In the genomic region with DNA sequence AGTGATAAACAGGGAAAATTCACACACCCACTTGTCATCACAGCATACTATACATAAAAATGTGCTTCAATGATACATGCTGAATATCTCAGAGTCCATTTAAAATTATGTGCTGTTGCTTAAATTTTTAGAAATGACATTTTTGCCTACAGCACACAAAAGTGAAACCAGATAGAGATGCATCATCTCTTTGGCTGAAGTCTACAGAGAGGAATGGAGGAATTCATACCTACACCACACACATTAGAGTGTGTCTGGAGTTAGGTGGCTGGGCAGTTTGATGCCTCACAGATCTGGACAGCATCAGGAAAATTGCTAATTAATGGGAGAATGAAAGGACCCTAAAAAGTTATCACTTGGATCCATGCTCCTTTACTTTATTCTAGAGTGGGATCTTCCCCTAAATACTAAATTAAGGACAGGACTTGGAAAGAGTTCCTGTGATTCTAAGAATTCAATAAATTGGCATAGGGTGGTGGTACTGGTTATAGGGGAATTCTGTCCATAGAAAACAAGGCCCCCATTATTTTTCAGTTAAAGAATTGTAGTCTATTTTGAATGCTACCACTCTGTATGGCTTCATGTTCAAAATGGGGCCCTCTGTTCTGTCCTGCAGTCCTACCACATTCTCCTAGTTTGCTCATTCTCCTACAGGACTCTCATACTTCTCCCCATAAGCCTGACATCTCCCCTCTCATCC, we compare ENCODE assay signal across 8 cellular contexts. TPM values are rescaled to one million over a fixed set of nuclear protein-coding genes. Genes with fewer than 3 reads are reported as not detected.
DNase-seq lines count a peak whose midpoint lies in the region; ATAC-seq and TF ChIP-seq lines count a peak whose summit lies in the region.

No MANE protein-coding gene starts in this region.

- no peaks in the 10 kb centered on the region for H3K9me3 ChIP-seq in esophagus (ENCODE audit: control insufficient read depth in 2 of 2, insufficient read depth in 1 of 2, low read depth in 1 of 2, low read length in 1 of 2)

- H3K4me3 Mint-ChIP-seq in GM23338: no peak overlapping the region

- H3K4me1 ChIP-seq in esophagus (ENCODE audit: control insufficient read depth in 2 of 2, insufficient read depth in 2 of 2, low read length in 1 of 2) (peaks cover 2 to 3% of the 10 kb centered on the region in 2 donors), GM23338 (ENCODE audit: insufficient read depth) (no peaks in the 10 kb centered on the region)

- H3K4me3 ChIP-seq in GM12864 (ENCODE audit: low read depth, low read length) (peak overlapping the region; percentile 45), esophagus (ENCODE audit: low read depth in 1 of 2, low read length in 2 of 2) (no peak overlapping the region), skin epidermis (peak overlapping the region in 6 of 7 experiments; percentile 17 to 30 (median 20)), GM23338 (no peak overlapping the region)
- peak overlapping the region; percentile 74 for H3K4me3 ChIP-seq in Jurkat, Clone E6-1 (ENCODE audit: low read length)

- peaks cover 21% of the 10 kb centered on the region for H3K36me3 Mint-ChIP-seq in GM23338 (ENCODE audit: low read depth)

- H3K27ac ChIP-seq in esophagus (ENCODE audit: low read depth in 2 of 2, low read length in 1 of 2) (peak overlapping the region; percentile 64 to 65), skin epidermis (peak overlapping the region in 20 of 21 experiments; percentile 53 to 95 (median 78)), GM23338 (ENCODE audit: low read depth) (no peak overlapping the region)

- DNase-seq in GM12864 (ENCODE audit: low read depth) (no peak), G401 (ENCODE audit: low spot score) (no peak), GM19238 (ENCODE audit: insufficient read length, low spot score) (no peak), GM23338 (ENCODE audit: low spot score) (no peak)
- no peak for DNase-seq in Jurkat, Clone E6-1 (ENCODE audit: low read depth, low spot score)

- H3K9me3 Mint-ChIP-seq in GM23338: 0 out of 3 replicates have a peak, but pooled peaks cover 3% of the 10 kb centered on the region

- ATAC-seq in HG02798 (IDR thresholded peaks at IDR 0.05; ENCODE audit: poor library complexity, unreplicated experiment): no peak
- ATAC-seq in GM23338: no peak

- no peak overlapping the region for H3K27ac Mint-ChIP-seq in GM23338

- no peaks in the 10 kb centered on the region for H3K79me2 ChIP-seq in GM23338 (replicated peaks; ENCODE audit: insufficient read depth)

- H3K36me3 ChIP-seq in esophagus (ENCODE audit: control insufficient read depth in 2 of 2, insufficient read depth in 2 of 2, low read length in 1 of 2) (peaks cover 0 to 3% of the 10 kb centered on the region in 2 donors), GM23338 (ENCODE audit: insufficient read depth) (no peaks in the 10 kb centered on the region)

- no peak for TF ChIP-seq CTCF in GM12864 (IDR thresholded peaks at IDR 0.05; ENCODE audit: low read depth, low read length, missing control alignments)
- no peak for TF ChIP-seq CTCF in GM23338 (conservative IDR thresholded peaks at IDR 0.05; ENCODE audit: low read depth in 2 of 2)

- in situ Hi-C loops in G401 (cut with HindIII; ENCODE audit: low sequenced_read_pairs): loop anchor here (10.0 kb wide), 1 partner anchor 73 kb away; no protein-coding TSS in a partner anchor

- H3K4me2 ChIP-seq in GM23338: no peak overlapping the region

- no peaks in the 10 kb centered on the region for H4K20me1 ChIP-seq in GM23338 (replicated peaks; ENCODE audit: insufficient read depth)

- H3K9me2 ChIP-seq in GM23338 (ENCODE audit: insufficient read depth): no peaks in the 10 kb centered on the region

- peaks cover 6% of the 10 kb centered on the region; the same call in 2 of the 3 replicates for H3K4me1 Mint-ChIP-seq in GM23338

- H3K27me3 ChIP-seq in esophagus (ENCODE audit: control insufficient read depth in 1 of 2, insufficient read depth in 2 of 2, low read length in 2 of 2): no peaks in the 10 kb centered on the region
- H3K27me3 ChIP-seq in GM23338 (ENCODE audit: insufficient read depth): no peaks in the 10 kb centered on the region

- no peaks in the 10 kb centered on the region for H3F3A ChIP-seq in GM23338 (replicated peaks; ENCODE audit: low read depth)

- H2AFZ ChIP-seq in GM23338: no peak overlapping the region

- H3K27me3 Mint-ChIP-seq in GM23338 (ENCODE audit: insufficient read depth, low read depth, poor library complexity): no peaks in the 10 kb centered on the region

TF ChIP-seq in GM23338, 12 proteins besides CTCF, POLR2A, EP300 and RAD21:
- TF ChIP-seq EZH2phosphoT487 (IDR thresholded peaks at IDR 0.05; ENCODE audit: unreplicated experiment): no peak

RNA-seq across cellular contexts. Expression of a gene that starts 41.3 kb away (rescaled TPM):
- polyA plus RNA-seq in Jurkat, Clone E6-1 (2012; ENCODE audit: insufficient read depth, insufficient read length): 170 TPM
- polyA plus RNA-seq in esophagus (10 to 100 TPM in 1 of 2 donors, 1 to 10 TPM in 1; 8.7 to 15.0 TPM), GM23338 (2016; fragmentation: Nextera tagmentation; extraction: Ambion mirVana) (8.1 TPM in 2 replicates)
- total RNA-seq in G401 (2014; rRNA removed; shearing (Covaris generic)): 4.3 and 10.3 TPM in 2 replicates
- 15.3 and 20.8 TPM in 2 replicates for total RNA-seq in GM23338 (2014; rRNA removed; shearing (Covaris generic))

Comparison
In these comparisons a context has a peak if more than half of its experiments do, and no peak if none do; other contexts are left out.
1. H3K4me3 ChIP-seq: peak in GM12864 (single experiment), Jurkat, Clone E6-1 (single experiment) and skin epidermis (6 of 7); none in esophagus (0 of 2) and GM23338 (single experiment).